Comparison of ENCODE assay signal across 8 cellular contexts in the genomic region with DNA sequence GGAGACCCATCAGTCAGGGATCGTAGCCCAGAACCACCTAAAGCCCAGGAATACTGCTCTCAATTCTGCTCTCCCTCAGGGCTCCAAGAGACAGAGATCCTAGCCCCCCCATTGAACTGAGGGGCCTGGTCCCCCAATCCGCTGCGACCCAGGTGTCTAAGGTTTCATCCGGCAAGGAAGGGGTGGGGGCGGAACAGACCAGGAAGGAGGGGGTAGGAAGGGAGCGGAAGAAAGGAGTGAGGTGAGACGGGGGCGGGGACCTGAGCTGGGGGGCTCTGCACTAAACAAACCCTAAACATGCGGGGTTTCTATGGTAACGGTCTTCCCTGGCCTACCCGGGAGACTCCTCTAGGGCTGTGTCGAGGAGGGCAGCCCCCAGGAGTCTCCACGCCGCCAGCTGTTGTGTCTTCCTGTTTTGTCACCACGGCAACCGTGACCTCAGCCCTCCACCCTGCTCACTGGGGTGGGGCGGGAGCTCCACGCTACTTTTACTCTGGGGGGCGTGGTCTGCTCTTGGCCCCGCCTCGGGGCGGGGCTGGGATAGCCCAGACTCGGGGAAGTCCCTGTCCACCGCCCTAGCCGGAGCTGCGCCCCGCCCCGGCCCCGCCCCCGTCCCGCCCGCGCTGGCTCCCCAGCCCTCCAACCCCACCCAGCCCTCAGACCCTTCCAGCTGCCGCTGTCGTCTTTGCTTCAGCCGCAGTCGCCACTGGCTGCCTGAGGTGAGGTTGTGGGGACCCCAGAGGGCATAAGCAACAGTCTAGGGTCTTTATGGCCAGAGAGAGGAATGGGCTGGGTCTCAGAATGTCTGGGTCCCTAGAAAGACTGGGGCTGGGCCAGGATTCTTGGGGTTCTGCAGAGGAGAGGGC.
DNase-seq lines count a peak whose midpoint lies in the region; ATAC-seq and TF ChIP-seq lines count a peak whose summit lies in the region.

A gene with protein sequence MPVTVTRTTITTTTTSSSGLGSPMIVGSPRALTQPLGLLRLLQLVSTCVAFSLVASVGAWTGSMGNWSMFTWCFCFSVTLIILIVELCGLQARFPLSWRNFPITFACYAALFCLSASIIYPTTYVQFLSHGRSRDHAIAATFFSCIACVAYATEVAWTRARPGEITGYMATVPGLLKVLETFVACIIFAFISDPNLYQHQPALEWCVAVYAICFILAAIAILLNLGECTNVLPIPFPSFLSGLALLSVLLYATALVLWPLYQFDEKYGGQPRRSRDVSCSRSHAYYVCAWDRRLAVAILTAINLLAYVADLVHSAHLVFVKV (plus strand): TSS at position 659 of the 866 bp plus-strand sequence. CDS start 5,647 bp downstream, outside the sequence.

- peak; percentile 87 for DNase-seq in GM12864 (ENCODE audit: low read depth)
- DNase-seq in NCI-H1930 (lab: John Stamatoyannopoulos, UW): peak; percentile 89 to 96
- DNase-seq in activated CD4-positive, CD25-positive, alpha-beta regulatory T cell treated with anti-CD3 and anti-CD28 coated beads, Interleukin-2, amount 50 U/mL, for 16 hours (ENCODE audit: low read depth, low spot score): peak; percentile 97
- peak; percentile 49 to 99 (median 96) for DNase-seq in caudate nucleus (lab: John Stamatoyannopoulos, UW)
- DNase-seq in iPS-NIHi7 (ENCODE audit: extremely low spot score): peak; percentile 92
- no peak for DNase-seq in NCI-H524 treated with DMSO at 0.1 percent for 48 hours (lab: John Stamatoyannopoulos, UW)

- ATAC-seq in HG02610 (IDR thresholded peaks at IDR 0.05; ENCODE audit: unreplicated experiment): peak; percentile 73

- TF ChIP-seq CTCF in GM12864 (IDR thresholded peaks at IDR 0.05; ENCODE audit: low read depth, low read length, missing control alignments): no peak

- H3K4me3 ChIP-seq in GM12864 (ENCODE audit: low read depth, low read length): peak within 1 kb of the TSS; percentile 69
- peak within 1 kb of the TSS; percentile 61 to 81 (median 73) for H3K4me3 ChIP-seq in skin epidermis

- H3K27ac ChIP-seq in caudate nucleus (ENCODE audit: low read depth, low read length) (peak within 1 kb of the TSS; percentile 100), skin epidermis (peak within 1 kb of the TSS; percentile 66 to 95 (median 89))
